ENCODE assay signal across 22 cellular contexts in the genomic region with DNA sequence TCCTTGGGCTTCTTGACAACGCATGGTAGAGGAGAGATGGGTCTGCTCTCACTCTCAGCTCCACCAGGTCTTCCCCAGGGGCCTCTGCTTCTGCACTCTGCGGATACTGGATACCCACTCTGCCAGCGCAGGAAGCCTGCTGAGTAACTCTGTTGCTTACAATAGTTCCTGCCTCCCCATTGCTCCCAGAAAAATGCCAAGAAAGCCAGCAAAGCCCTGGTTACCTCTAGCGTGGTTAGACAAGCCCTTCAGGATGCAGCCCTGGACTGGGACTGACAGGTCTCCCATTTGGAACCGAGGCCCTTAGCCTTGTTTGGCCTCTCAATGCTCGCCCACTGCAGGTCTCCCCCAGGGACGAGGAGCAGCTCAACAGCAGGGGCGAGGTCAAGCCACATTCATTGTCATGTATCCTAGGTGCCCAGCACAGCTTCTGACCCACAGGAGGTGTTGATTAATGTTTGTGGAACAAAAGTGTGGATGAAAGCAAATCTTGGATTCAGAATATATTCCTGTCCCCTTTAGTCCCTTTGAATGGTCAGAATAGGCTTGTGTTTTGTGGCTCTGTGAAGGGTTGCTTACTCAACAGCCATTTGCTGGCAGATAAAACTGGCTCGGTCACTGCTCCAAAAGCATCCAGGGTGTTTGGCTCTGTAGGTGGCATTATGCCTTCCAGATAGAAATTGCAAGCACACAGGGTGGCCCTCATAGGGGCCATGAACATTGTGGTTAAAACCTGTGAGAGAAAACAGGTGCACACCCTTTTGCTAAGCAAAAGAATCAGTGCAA. TPM values are rescaled to one million over a fixed set of nuclear protein-coding genes. Genes with fewer than 3 reads are reported as not detected.
DNase-seq lines count a peak whose midpoint lies in the region; ATAC-seq and TF ChIP-seq lines count a peak whose summit lies in the region.
"Had no signal": no experiment of that assay in that cellular context is flagged by ENCODE, and none has a peak within 500 bp of the region (broad histone marks: within the 10 kb centered on the region; RNA-seq: fewer than 3 reads in every experiment).

No MANE protein-coding gene starts in this region.

- no peak overlapping the region for H3K9ac ChIP-seq in endodermal cell (ENCODE audit: extremely low read depth, low read length, poor library complexity, severe bottlenecking)
- H3K9ac ChIP-seq: KMS-11 had no signal

- no peak for DNase-seq in Right ventricle myocardium superior
- no peak for DNase-seq in right cardiac atrium
- DNase-seq in endodermal cell: peak; percentile 29
- peak; percentile 64 for DNase-seq in midbrain (lab: John Stamatoyannopoulos, UW)
- DNase-seq in type B pancreatic cell (ENCODE audit: extremely low spot score, unreplicated experiment): peak; percentile 52
- no peak for DNase-seq in NCI-H2227 (lab: John Stamatoyannopoulos, UW; ENCODE audit: unreplicated experiment)
- no peak for DNase-seq in NCI-H774 (lab: John Stamatoyannopoulos, UW)
- DNase-seq: activated CD4-positive, alpha-beta T cell treated with anti-CD3 and anti-CD28 coated beads, Interleukin-2, amount 50 U/mL, for 1 hour; activated effector memory CD4-positive, alpha-beta T cell treated with Interleukin-2 at 50 U/mL for 16 hours; activated naive CD8-positive, alpha-beta T cell treated with anti-CD3 and anti-CD28 coated beads, Interleukin-2, amount 50 U/mL, for 24 hours; body of pancreas; esophagus squamous epithelium; MV-4-11; NCI-H1694; NCI-H526 treated with DMSO at 0.1 percent for 48 hours; stimulated activated CD4-positive, alpha-beta T cell treated with anti-CD3 and anti-CD28 coated beads, Interleukin-2, amount 100 ng/mL, for 24 hours; testis had no signal

- peaks cover 20% of the 10 kb centered on the region for H3K27me3 Mint-ChIP-seq in endodermal cell (ENCODE audit: insufficient read depth)
- H3K27me3 Mint-ChIP-seq in type B pancreatic cell: no peaks in the 10 kb centered on the region
- H3K27me3 Mint-ChIP-seq: memory B cell had no signal

- peaks cover 12% of the 10 kb centered on the region for H3K9me3 Mint-ChIP-seq in endodermal cell
- peaks cover 13% of the 10 kb centered on the region for H3K9me3 Mint-ChIP-seq in type B pancreatic cell

- H3K4me3 ChIP-seq in right cardiac atrium (ENCODE audit: low read length): no peak overlapping the region
- H3K4me3 ChIP-seq in endodermal cell (ENCODE audit: low read length): no peak overlapping the region
- H3K4me3 ChIP-seq: body of pancreas, esophagus squamous epithelium, smooth muscle cell, testis had no signal

- TF ChIP-seq CTCF in endodermal cell (conservative IDR thresholded peaks at IDR 0.05) (no peak), type B pancreatic cell (conservative IDR thresholded peaks at IDR 0.05) (no peak)

- peak; percentile 25 for ATAC-seq in Right ventricle myocardium superior (ENCODE audit: poor library complexity)
- ATAC-seq in right cardiac atrium: no peak
- ATAC-seq in activated CD4-positive, CD25-positive, alpha-beta regulatory T cell treated with anti-CD3 and anti-CD28 coated beads, Interleukin-2, amount 50 U/mL, for 24 hours: no peak
- ATAC-seq: activated naive CD8-positive, alpha-beta T cell treated with anti-CD3 and anti-CD28 coated beads, Interleukin-2, amount 50 U/mL, for 24 hours; body of pancreas had no signal

- H3K27ac Mint-ChIP-seq in endodermal cell: no peak overlapping the region
- H3K27ac Mint-ChIP-seq in type B pancreatic cell: no peak overlapping the region
- H3K27ac Mint-ChIP-seq: activated naive CD8-positive, alpha-beta T cell treated with anti-CD3 and anti-CD28 coated beads, Interleukin-2, amount 50 U/mL, for 24 hours; memory B cell had no signal

- H3K27ac ChIP-seq in right cardiac atrium (ENCODE audit: low read length): no peak overlapping the region
- H3K27ac ChIP-seq in endodermal cell (ENCODE audit: low read depth, low read length): no peak overlapping the region
- H3K27ac ChIP-seq: C4-2B, KMS-11, testis had no signal

- H3K9me3 ChIP-seq in right cardiac atrium (ENCODE audit: control insufficient read depth, low read length) (no peaks in the 10 kb centered on the region), endodermal cell (ENCODE audit: control insufficient read depth, low read length) (peaks cover 24% of the 10 kb centered on the region)
- H3K9me3 ChIP-seq: body of pancreas, testis had no signal

- no peaks in the 10 kb centered on the region for H3K36me3 ChIP-seq in endodermal cell (ENCODE audit: control insufficient read depth, insufficient read depth, low read length)
- H3K36me3 ChIP-seq: esophagus squamous epithelium had no signal

- no peak overlapping the region for H3K4me3 Mint-ChIP-seq in endodermal cell
- no peak overlapping the region for H3K4me3 Mint-ChIP-seq in type B pancreatic cell
- H3K4me3 Mint-ChIP-seq: activated naive CD8-positive, alpha-beta T cell treated with anti-CD3 and anti-CD28 coated beads, Interleukin-2, amount 50 U/mL, for 24 hours; memory B cell had no signal

- H3K4me1 Mint-ChIP-seq in endodermal cell (no peaks in the 10 kb centered on the region), type B pancreatic cell (ENCODE audit: unreplicated experiment) (no peaks in the 10 kb centered on the region)
- H3K4me1 Mint-ChIP-seq: activated naive CD8-positive, alpha-beta T cell treated with anti-CD3 and anti-CD28 coated beads, Interleukin-2, amount 50 U/mL, for 24 hours; memory B cell had no signal

- no peaks in the 10 kb centered on the region for H3K27me3 ChIP-seq in right cardiac atrium (ENCODE audit: control insufficient read depth, insufficient read depth)
- H3K27me3 ChIP-seq in endodermal cell (ENCODE audit: control insufficient read depth, insufficient read depth, low read length, poor library complexity, severe bottlenecking): no peaks in the 10 kb centered on the region
- H3K27me3 ChIP-seq: body of pancreas, esophagus squamous epithelium, testis had no signal

- intact Hi-C loops in Right ventricle myocardium superior (cut with DNase I): no loop called here
- intact Hi-C loops in right cardiac atrium (cut with DNase I): loop anchor here in 1 of 4 donors (10.0 kb wide), 1 partner anchor 55 kb away; the partner anchor contains the start of gene C1orf198

- 85% methylated on average over 9 of the region's 9 CpGs for WGBS in right cardiac atrium
- WGBS in endodermal cell (ENCODE audit: insufficient coverage in 1 of 2, insufficient read length in 1 of 2), 2 experiments: 83 to 96% methylated on average over 4 to 9 of the region's 9 CpGs

- H3K4me1 ChIP-seq in right cardiac atrium (ENCODE audit: control insufficient read depth, insufficient read depth, low read length) (peaks cover 12% of the 10 kb centered on the region), endodermal cell (ENCODE audit: control insufficient read depth, insufficient read depth, low read length) (no peaks in the 10 kb centered on the region)
- H3K4me1 ChIP-seq: testis had no signal

- H3K36me3 Mint-ChIP-seq in endodermal cell (ENCODE audit: low read depth): no peaks in the 10 kb centered on the region
- H3K36me3 Mint-ChIP-seq in type B pancreatic cell: peaks cover 6% of the 10 kb centered on the region

RNA-seq across cellular contexts. Expression of gene C1orf198, which starts 58.9 kb away (rescaled TPM):
- total RNA-seq in Right ventricle myocardium superior (43.1 TPM), right cardiac atrium (10 to 100 TPM; 48.0 to 69.9 (median 56.2) TPM), endodermal cell (10 to 100 TPM; 37.5 to 44.8 TPM), type B pancreatic cell (ENCODE audit: low replicate concordance) (42.1 and 62.5 TPM in 2 replicates)
- polyA plus RNA-seq in right cardiac atrium: 36.1 TPM
- 61.8 TPM for polyA plus RNA-seq in endodermal cell (2013, experiment 1 of 2)
- polyA plus RNA-seq in endodermal cell (2013, experiment 2 of 2): 58.9 TPM

Comparison
In these comparisons a context has a peak if more than half of its experiments do, and no peak if none do; other contexts are left out.
1. DNase-seq: peak in endodermal cell (single experiment), midbrain (single experiment) and type B pancreatic cell (single experiment); none in Right ventricle myocardium superior (single experiment), right cardiac atrium (0 of 3), NCI-H2227 (single experiment) and NCI-H774 (single experiment).